In genomic region chr17:4550534-4551039, GRCh38 we compare ENCODE assay signal across 29 cellular contexts. TPM values are rescaled to one million over a fixed set of nuclear protein-coding genes. Genes with fewer than 3 reads are reported as not detected.
"Had no signal": no experiment of that assay in that cellular context is flagged by ENCODE, and none has a peak within 500 bp of the region (broad histone marks: within the 10 kb centered on the region; RNA-seq: fewer than 3 reads in every experiment).

No MANE protein-coding gene starts in this region.

- H3K27ac ChIP-seq: coronary artery, heart right ventricle, lower lobe of right lung, neural progenitor cell, prostate gland, stomach, suprapubic skin, tibial nerve, uterus had no signal

- H3K9me3 Mint-ChIP-seq: activated B cell treated with CpG ODN at 0.5 μM for 24 hours; activated naive CD8-positive, alpha-beta T cell treated with anti-CD3 and anti-CD28 coated beads for 36 hours; activated T-cell treated with anti-CD3 and anti-CD28 coated beads, Interleukin-2, amount 50 U/mL, for 4 hours; naive thymus-derived CD8-positive, alpha-beta T cell; neural progenitor cell; T-helper 1 cell treated with Interleukin-12 subunit alpha and Interleukin-12 subunit beta and Interleukin-4 antibody, amounts not matched to agents 30 μg/mL and 1 μg/mL, for 36 hours had no signal

- H3K27ac Mint-ChIP-seq: activated B cell treated with CpG ODN at 0.5 μM for 24 hours; activated naive CD8-positive, alpha-beta T cell treated with anti-CD3 and anti-CD28 coated beads for 36 hours; neural progenitor cell; T-helper 1 cell treated with Interleukin-12 subunit alpha and Interleukin-12 subunit beta and Interleukin-4 antibody, amounts not matched to agents 30 μg/mL and 1 μg/mL, for 36 hours had no signal

- H3K36me3 ChIP-seq: neural progenitor cell, uterus had no signal

- H3K4me3 Mint-ChIP-seq: activated B cell treated with CpG ODN at 0.5 μM for 24 hours; activated CD4-positive, alpha-beta T cell treated with anti-CD3 and anti-CD28 coated beads for 36 hours; activated naive CD8-positive, alpha-beta T cell treated with anti-CD3 and anti-CD28 coated beads for 36 hours; activated T-cell treated with anti-CD3 and anti-CD28 coated beads, Interleukin-2, amount 50 U/mL, for 4 hours; naive thymus-derived CD8-positive, alpha-beta T cell; neural progenitor cell; T-helper 1 cell treated with Interleukin-12 subunit alpha and Interleukin-12 subunit beta and Interleukin-4 antibody, amounts not matched to agents 30 μg/mL and 1 μg/mL, for 36 hours had no signal

- H3K27me3 Mint-ChIP-seq: activated B cell treated with CpG ODN at 0.5 μM for 24 hours; activated CD4-positive, alpha-beta T cell treated with anti-CD3 and anti-CD28 coated beads for 36 hours; activated naive CD8-positive, alpha-beta T cell treated with anti-CD3 and anti-CD28 coated beads for 36 hours; naive thymus-derived CD8-positive, alpha-beta T cell had no signal

- H3K4me2 ChIP-seq: neural progenitor cell had no signal

- H2AFZ ChIP-seq: neural progenitor cell had no signal

- DNase-seq: activated B cell treated with CpG ODN at 0.5 μM for 24 hours; activated CD4-positive, alpha-beta T cell treated with anti-CD3 and anti-CD28 coated beads, Interleukin-2, amount 50 U/mL, for 4 hours; activated CD8-positive, alpha-beta memory T cell treated with anti-CD3 and anti-CD28 coated beads for 24 hours; activated CD8-positive, alpha-beta memory T cell treated with anti-CD3 and anti-CD28 coated beads, Interleukin-2, amount 50 U/mL, for 4 hours; activated naive CD4-positive, alpha-beta T cell treated with Interleukin-2 at 50 U/mL for 16 hours; activated naive CD8-positive, alpha-beta T cell treated with anti-CD3 and anti-CD28 coated beads for 36 hours; activated T-cell treated with anti-CD3 and anti-CD28 coated beads, Interleukin-2, amount 50 U/mL, for 4 hours; amniotic stem cell; cerebellar nuclear complex; heart right ventricle; lower lobe of right lung; stimulated activated CD4-positive, alpha-beta T cell treated with anti-CD3 and anti-CD28 coated beads, Interleukin-12 subunit alpha, Interleukin-12 subunit beta, amount 100 ng/mL, for 4 hours; stimulated activated CD4-positive, alpha-beta T cell treated with anti-CD3 and anti-CD28 coated beads, Interleukin-4, amount 100 ng/mL, for 4 hours; stomach; T1000; uterus had no signal

- ATAC-seq: activated CD4-positive, alpha-beta T cell treated with anti-CD3 and anti-CD28 coated beads for 36 hours; activated T-cell treated with anti-CD3 and anti-CD28 coated beads, Interleukin-2, amount 50 U/mL, for 4 hours; heart right ventricle; left lobe of liver; lower lobe of right lung; naive thymus-derived CD8-positive, alpha-beta T cell had no signal

- H3K9me3 ChIP-seq: heart right ventricle, lower lobe of right lung, prostate gland, stomach, suprapubic skin, tibial nerve, uterus had no signal

- H3K27me3 ChIP-seq: heart right ventricle, neural progenitor cell, stomach, suprapubic skin, tibial nerve, uterus had no signal

- H3K4me3 ChIP-seq: coronary artery, heart right ventricle, lower lobe of right lung, neural progenitor cell, prostate gland, stomach, suprapubic skin, tibial nerve, uterus had no signal

- H3K4me1 ChIP-seq: uterus had no signal

- H3K9ac ChIP-seq: neural progenitor cell had no signal

RNA-seq across cellular contexts. Expression of gene GGT6, which starts 9.8 kb away (rescaled TPM):
- total RNA-seq: activated B cell treated with CpG ODN at 0.5 μM for 24 hours; activated CD4-positive, alpha-beta T cell treated with anti-CD3 and anti-CD28 coated beads for 36 hours; activated naive CD8-positive, alpha-beta T cell treated with anti-CD3 and anti-CD28 coated beads for 36 hours; activated T-cell treated with anti-CD3 and anti-CD28 coated beads, Interleukin-2, amount 50 U/mL, for 4 hours; fibroblast of villous mesenchyme; mesenteric fat pad; naive thymus-derived CD8-positive, alpha-beta T cell; tibial nerve had no signal
- polyA plus RNA-seq: naive thymus-derived CD8-positive, alpha-beta T cell had no signal

RNA-seq across cellular contexts. Expression of gene SMTNL2, which starts 33.7 kb away (rescaled TPM):
- total RNA-seq: activated B cell treated with CpG ODN at 0.5 μM for 24 hours; activated CD4-positive, alpha-beta T cell treated with anti-CD3 and anti-CD28 coated beads for 36 hours; activated naive CD8-positive, alpha-beta T cell treated with anti-CD3 and anti-CD28 coated beads for 36 hours; activated T-cell treated with anti-CD3 and anti-CD28 coated beads, Interleukin-2, amount 50 U/mL, for 4 hours; bronchial epithelial cell; fibroblast of villous mesenchyme; left lobe of liver; naive thymus-derived CD8-positive, alpha-beta T cell had no signal
- polyA plus RNA-seq: keratinocyte; naive thymus-derived CD8-positive, alpha-beta T cell had no signal
